ENCODE assay signal across 1 cellular context in genomic region chr19:3768748-3769099, GRCh38.
TF ChIP-seq lines count a peak whose summit lies in the region.

No MANE protein-coding gene starts in this region.

TF ChIP-seq in HEK293, 187 proteins besides CTCF, POLR2A, EP300 and RAD21 (continued from another document):
- TF ChIP-seq ZNF785 (tag by site-specific recombination; IDR thresholded peaks at IDR 0.05): no peak
- TF ChIP-seq ZXDB (tag by site-specific recombination; IDR thresholded peaks at IDR 0.05): no peak
- TF ChIP-seq HOXA7 (CRISPR knock-in tag; IDR thresholded peaks at IDR 0.05; ENCODE audit: borderline replicate concordance): no peak
TF ChIP-seq in HEK293: peak in this region for 4.
